ENCODE assay signal across 8 cellular contexts in genomic region chr12:65277994-65278575, GRCh38. TPM values are rescaled to one million over a fixed set of nuclear protein-coding genes. Genes with fewer than 3 reads are reported as not detected.
DNase-seq lines count a peak whose midpoint lies in the region; ATAC-seq and TF ChIP-seq lines count a peak whose summit lies in the region.

No MANE protein-coding gene starts in this region.

- H2BK120ac ChIP-seq in neuronal stem cell (ENCODE audit: low read depth, low read length), result peak overlapping the region; percentile 82

- H3K4me1 ChIP-seq in CD4-positive, alpha-beta memory T cell (ENCODE audit: insufficient read depth, low read length), result no peaks in the 10 kb centered on the region
- H3K4me1 ChIP-seq in Panc1 (ENCODE audit: control insufficient read depth, insufficient read depth, low read length) (peaks cover 19% of the 10 kb centered on the region), neuronal stem cell (ENCODE audit: control insufficient read depth in 2 of 2, insufficient read depth in 1 of 2, low read depth in 1 of 2, low read length in 2 of 2) (peaks cover 2 to 9% of the 10 kb centered on the region in 2 donors)

- H3K23ac ChIP-seq in neuronal stem cell (ENCODE audit: low read depth, low read length, poor library complexity), result peak overlapping the region; percentile 81

- in situ Hi-C loops in Panc1 (cut with HindIII; ENCODE audit: low pct_unique_long_range_greater_than_20kb, low sequenced_read_pairs), result no loop called here

- H4K91ac ChIP-seq in neuronal stem cell (ENCODE audit: low read depth, low read length, poor library complexity), result peak overlapping the region; percentile 96

- peak overlapping the region; percentile 93 for H2BK12ac ChIP-seq in neuronal stem cell (ENCODE audit: low read length)

- H3K4ac ChIP-seq in neuronal stem cell (ENCODE audit: low read length), result no peak overlapping the region

- H3K27me3 ChIP-seq in CD4-positive, alpha-beta memory T cell (ENCODE audit: insufficient read depth, low read length), result peaks cover 22% of the 10 kb centered on the region
- H3K27me3 ChIP-seq in Panc1 (ENCODE audit: control insufficient read depth, insufficient read depth, low read length) (no peaks in the 10 kb centered on the region), neuronal stem cell (ENCODE audit: control insufficient read depth in 3 of 3, insufficient read depth in 3 of 3, low read depth in 1 of 3, low read length in 3 of 3) (peaks cover 0 to 16% (median 2%) of the 10 kb centered on the region in 3 experiments)

- no peaks in the 10 kb centered on the region for H3K36me3 Mint-ChIP-seq in CD4-positive, alpha-beta memory T cell

- H3K4me2 ChIP-seq in neuronal stem cell (ENCODE audit: insufficient read depth, low read length, poor library complexity, severe bottlenecking), result peak overlapping the region; percentile 89

- H3K9me3 Mint-ChIP-seq in CD4-positive, alpha-beta memory T cell, result no peaks in the 10 kb centered on the region

- intact Hi-C loops in CD4-positive, alpha-beta memory T cell (cut with micrococcal nuclease), result no loop called here
- intact Hi-C loops in Panc1 (cut with micrococcal nuclease; ENCODE audit: unreplicated experiment), result no loop called here

- peak overlapping the region; percentile 96 for H2BK15ac ChIP-seq in neuronal stem cell (ENCODE audit: low read length)

- CTCF ChIA-PET in CD4-positive, alpha-beta memory T cell (lab: Charles Lee; ENCODE audit: partially characterized antibody), result no interaction called here
- CTCF ChIA-PET in Panc1 (lab: Charles Lee), result no interaction called here

- H3K4me1 Mint-ChIP-seq in CD4-positive, alpha-beta memory T cell, result peaks cover 0 to 4% (median 1%) of the 10 kb centered on the region in 4 donors

- H3K9me3 ChIP-seq in CD4-positive, alpha-beta memory T cell (ENCODE audit: control insufficient read depth in 1 of 2, low read length in 2 of 2), result no peaks in the 10 kb centered on the region
- H3K9me3 ChIP-seq in Panc1 (ENCODE audit: control insufficient read depth, insufficient read depth, low read depth, low read length), result no peaks in the 10 kb centered on the region
- H3K9me3 ChIP-seq in neuronal stem cell (replicated peaks in 1 of 2; ENCODE audit: control insufficient read depth in 2 of 2, insufficient read depth in 1 of 2, low read depth in 1 of 2, low read length in 2 of 2), result no peaks in the 10 kb centered on the region

- H3K14ac ChIP-seq in neuronal stem cell (ENCODE audit: low read length), result peak overlapping the region; percentile 95

- H3K36me3 ChIP-seq in CD4-positive, alpha-beta memory T cell (ENCODE audit: insufficient read depth, low read length), result no peaks in the 10 kb centered on the region
- no peaks in the 10 kb centered on the region for H3K36me3 ChIP-seq in Panc1 (ENCODE audit: control insufficient read depth, insufficient read depth, low read length)
- no peaks in the 10 kb centered on the region for H3K36me3 ChIP-seq in neuronal stem cell (replicated peaks in 1 of 2; ENCODE audit: control insufficient read depth in 2 of 2, insufficient read depth in 2 of 2, low read length in 2 of 2)

- H3K9ac ChIP-seq in neuronal stem cell (ENCODE audit: low read depth, low read length, poor library complexity), result peak overlapping the region; percentile 92

- peak; percentile 18 for ATAC-seq in Panc1
- ATAC-seq in esophagus mucosa, result peak; percentile 8
- ATAC-seq in HG03469 (IDR thresholded peaks at IDR 0.05; ENCODE audit: unreplicated experiment), result no peak
- ATAC-seq in HG03196 (IDR thresholded peaks at IDR 0.05; ENCODE audit: unreplicated experiment), result no peak

- no peak overlapping the region for H3K27ac ChIP-seq in CD4-positive, alpha-beta memory T cell (ENCODE audit: low read depth, low read length)
- H3K27ac ChIP-seq in Panc1 (ENCODE audit: low read length) (peak overlapping the region; percentile 93), neuronal stem cell (replicated peaks; ENCODE audit: low read length) (peak overlapping the region; percentile 89)

- no peaks in the 10 kb centered on the region for H3K79me1 ChIP-seq in neuronal stem cell (ENCODE audit: low read depth, low read length)

- peak overlapping the region; percentile 29 for H2AK5ac ChIP-seq in neuronal stem cell (ENCODE audit: low read depth, low read length)

- TF ChIP-seq CTCF in Panc1 (IDR thresholded peaks at IDR 0.05), result no peak

- H3K18ac ChIP-seq in neuronal stem cell (ENCODE audit: low read length), result peak overlapping the region; percentile 97

- no peak overlapping the region for H3K4me3 ChIP-seq in CD4-positive, alpha-beta memory T cell (ENCODE audit: low read length in 2 of 2)
- H3K4me3 ChIP-seq in Panc1 (ENCODE audit: low read depth in 2 of 2, low read length in 2 of 2), result peak overlapping the region; percentile 77 to 84
- peak overlapping the region; percentile 60 to 92 for H3K4me3 ChIP-seq in neuronal stem cell (ENCODE audit: low read length in 2 of 2)

- no CpG with 5 or more reads among the region's 23 CpGs for WGBS in neuronal stem cell (ENCODE audit: extremely low coverage in 2 of 2, insufficient read length in 2 of 2, insufficient replicate concordance in 1 of 2), 2 donors

- H2BK5ac ChIP-seq in neuronal stem cell (ENCODE audit: low read length), result peak overlapping the region; percentile 93

- BruUV-seq in Panc1 (replicated peaks; lab: Mats Ljungman, UMichigan), result no TSS peak

- H3K27ac Mint-ChIP-seq in CD4-positive, alpha-beta memory T cell, result no peak overlapping the region

- H4K8ac ChIP-seq in neuronal stem cell (ENCODE audit: low read depth, low read length), result peak overlapping the region; percentile 99

- DNase-seq in CD4-positive, alpha-beta memory T cell, result no peak
- DNase-seq in Panc1 (ENCODE audit: low read depth, low spot score), result no peak
- no peak for DNase-seq in neuronal stem cell (ENCODE audit: low spot score)
- DNase-seq in globus pallidus (ENCODE audit: low spot score), result no peak
- no peak for DNase-seq in NCI-H526 (lab: John Stamatoyannopoulos, UW)

- H3K4me3 Mint-ChIP-seq in CD4-positive, alpha-beta memory T cell, result peak overlapping the region; percentile 50 to 77 (median 65)

- H2AFZ ChIP-seq in neuronal stem cell (ENCODE audit: low read length), result peak overlapping the region; percentile 99

- POLR2A ChIA-PET in CD4-positive, alpha-beta memory T cell (lab: Charles Lee; ENCODE audit: partially characterized antibody), result no interaction called here
- POLR2A ChIA-PET in Panc1 (lab: Charles Lee), result no interaction called here

- H3K27me3 Mint-ChIP-seq in CD4-positive, alpha-beta memory T cell, result peaks cover 40 to 46% of the 10 kb centered on the region in 2 donors

RNA-seq across cellular contexts. Expression of gene MSRB3, which starts 0.4 kb away (rescaled TPM):
- not detected for total RNA-seq in CD4-positive, alpha-beta memory T cell
- polyA plus RNA-seq in CD4-positive, alpha-beta memory T cell, result not detected
- total RNA-seq in Panc1 (2021; ENCODE audit: unreplicated experiment) (89.7 TPM), esophagus mucosa (3.6 TPM)
- 49.1 TPM for polyA plus RNA-seq in Panc1 (2012; ENCODE audit: insufficient read length)
- polyA plus RNA-seq in neuronal stem cell (2013, experiment 1 of 2), result 10.2 TPM
- 10.7 TPM for polyA plus RNA-seq in neuronal stem cell (2013, experiment 2 of 2)

Comparison
In these comparisons a context has a peak if more than half of its experiments do, and no peak if none do; other contexts are left out.
1. H3K4me3 ChIP-seq: peak in Panc1 (2 of 2) and neuronal stem cell (2 of 2); none in CD4-positive, alpha-beta memory T cell (0 of 2).
2. ATAC-seq: peak in Panc1 (single experiment) and esophagus mucosa (single experiment); none in HG03469 (single experiment) and HG03196 (single experiment).
3. RNA of gene MSRB3, which starts 0.4 kb away (total RNA-seq): 89.7 TPM in Panc1 (single experiment); 3.6 TPM in esophagus mucosa (single experiment) and not detected in CD4-positive, alpha-beta memory T cell; every median in the first group is over 10 times any median in the second.